ENCODE assay signal across 8 cellular contexts in genomic region chr12:110543252-110543959, GRCh38. TPM values are rescaled to one million over a fixed set of nuclear protein-coding genes. Genes with fewer than 3 reads are reported as not detected.
A peak's percentile ranks its signal among the peaks of the same experiment; 100 is the strongest.
DNase-seq lines count a peak whose midpoint lies in the region; ATAC-seq and TF ChIP-seq lines count a peak whose summit lies in the region.

No MANE protein-coding gene starts in this region.

- no peaks in the 10 kb centered on the region for H3K9me3 ChIP-seq in body of pancreas

- peaks cover 39% of the 10 kb centered on the region for H3K4me1 ChIP-seq in body of pancreas

- CTCF ChIA-PET in activated CD8-positive, alpha-beta T cell treated with anti-CD3 and anti-CD28 coated beads for 36 hours (lab: Charles Lee), result interaction anchor here (1.4 to 5.1 kb wide), 3 partner anchors 9 to 57 kb away, joined by 3 to 41 read pairs (median 5); no protein-coding TSS in a partner anchor
- CTCF ChIA-PET in activated CD8-positive, alpha-beta T cell treated with anti-CD3 and anti-CD28 coated beads, Interleukin-2, amount 10 ng/mL, durations not matched to agents 7 days and 5 days (lab: Charles Lee), result interaction anchor here (0.6 to 3.2 kb wide), 7 partner anchors 8 to 93 kb away, joined by 3 to 34 read pairs (median 3); partner anchors contain the start of gene ARPC3

- no peak for TF ChIP-seq CTCF in activated CD8-positive, alpha-beta T cell treated with anti-CD3 and anti-CD28 coated beads for 36 hours (IDR thresholded peaks at IDR 0.05)
- no peak for TF ChIP-seq CTCF in body of pancreas (IDR thresholded peaks at IDR 0.05)

- 18 to 22% methylated on average over 7 of the region's 7 CpGs for WGBS in body of pancreas, 2 donors

- H3K27ac ChIP-seq in body of pancreas (peak overlapping the region in 3 of 4 donors; percentile 60 to 75 (median 70)), layer of hippocampus (ENCODE audit: low read depth, low read length) (peak overlapping the region; percentile 72)

- H3K4me1 Mint-ChIP-seq in activated CD8-positive, alpha-beta T cell treated with anti-CD3 and anti-CD28 coated beads for 36 hours (ENCODE audit: low read depth), result peaks cover 42% of the 10 kb centered on the region
- peaks cover 34% of the 10 kb centered on the region for H3K4me1 Mint-ChIP-seq in activated CD8-positive, alpha-beta T cell treated with anti-CD3 and anti-CD28 coated beads, Interleukin-2, amount 10 ng/mL, durations not matched to agents 7 days and 5 days (ENCODE audit: low read depth)
- peaks cover 41% of the 10 kb centered on the region for H3K4me1 Mint-ChIP-seq in stimulated activated naive CD8-positive, alpha-beta T cell treated with anti-CD3 and anti-CD28 coated beads, Interleukin-15, amount 100 ng/mL, for 72 hours

- no peaks in the 10 kb centered on the region for H3K27me3 Mint-ChIP-seq in activated CD8-positive, alpha-beta T cell treated with anti-CD3 and anti-CD28 coated beads for 36 hours
- no peaks in the 10 kb centered on the region for H3K27me3 Mint-ChIP-seq in activated CD8-positive, alpha-beta T cell treated with anti-CD3 and anti-CD28 coated beads, Interleukin-2, amount 10 ng/mL, durations not matched to agents 7 days and 5 days (ENCODE audit: low read depth)
- no peaks in the 10 kb centered on the region for H3K27me3 Mint-ChIP-seq in stimulated activated naive CD8-positive, alpha-beta T cell treated with anti-CD3 and anti-CD28 coated beads, Interleukin-15, amount 100 ng/mL, for 72 hours

- intact Hi-C loops in activated CD8-positive, alpha-beta T cell treated with anti-CD3 and anti-CD28 coated beads for 36 hours (cut with micrococcal nuclease), result no loop called here
- intact Hi-C loops in body of pancreas (cut with DNase I), result no loop called here

- peaks cover 45% of the 10 kb centered on the region for H3K36me3 Mint-ChIP-seq in activated CD8-positive, alpha-beta T cell treated with anti-CD3 and anti-CD28 coated beads for 36 hours (ENCODE audit: low read depth)
- H3K36me3 Mint-ChIP-seq in activated CD8-positive, alpha-beta T cell treated with anti-CD3 and anti-CD28 coated beads, Interleukin-2, amount 10 ng/mL, durations not matched to agents 7 days and 5 days (ENCODE audit: low read depth), result peaks cover 49% of the 10 kb centered on the region

- TF ChIP-seq POLR2A in body of pancreas (IDR thresholded peaks at IDR 0.05), result no peak

- peak; percentile 20 for ATAC-seq in activated CD8-positive, alpha-beta T cell treated with anti-CD3 and anti-CD28 coated beads for 36 hours
- no peak for ATAC-seq in activated CD8-positive, alpha-beta T cell treated with anti-CD3 and anti-CD28 coated beads, Interleukin-2, amount 10 ng/mL, durations not matched to agents 7 days and 5 days
- ATAC-seq in body of pancreas (peak; percentile 97), HG03097 (IDR thresholded peaks at IDR 0.05; ENCODE audit: low FRiP score, unreplicated experiment) (no peak), GM19328 (IDR thresholded peaks at IDR 0.05; ENCODE audit: unreplicated experiment) (no peak), HG03196 (IDR thresholded peaks at IDR 0.05; ENCODE audit: unreplicated experiment) (no peak)
- ATAC-seq in stimulated activated naive CD8-positive, alpha-beta T cell treated with anti-CD3 and anti-CD28 coated beads, Interleukin-15, amount 100 ng/mL, for 72 hours, result no peak

- H3K27ac Mint-ChIP-seq in activated CD8-positive, alpha-beta T cell treated with anti-CD3 and anti-CD28 coated beads for 36 hours, result peak overlapping the region; percentile 67
- H3K27ac Mint-ChIP-seq in activated CD8-positive, alpha-beta T cell treated with anti-CD3 and anti-CD28 coated beads, Interleukin-2, amount 10 ng/mL, durations not matched to agents 7 days and 5 days, result no peak overlapping the region
- peak overlapping the region; percentile 84 to 85 for H3K27ac Mint-ChIP-seq in stimulated activated naive CD8-positive, alpha-beta T cell treated with anti-CD3 and anti-CD28 coated beads, Interleukin-15, amount 100 ng/mL, for 72 hours

- no peak overlapping the region for H3K4me3 Mint-ChIP-seq in activated CD8-positive, alpha-beta T cell treated with anti-CD3 and anti-CD28 coated beads for 36 hours
- H3K4me3 Mint-ChIP-seq in activated CD8-positive, alpha-beta T cell treated with anti-CD3 and anti-CD28 coated beads, Interleukin-2, amount 10 ng/mL, durations not matched to agents 7 days and 5 days, result no peak overlapping the region
- H3K4me3 Mint-ChIP-seq in stimulated activated naive CD8-positive, alpha-beta T cell treated with anti-CD3 and anti-CD28 coated beads, Interleukin-15, amount 100 ng/mL, for 72 hours, result no peak overlapping the region

- H3K27me3 ChIP-seq in body of pancreas (no peaks in the 10 kb centered on the region), layer of hippocampus (ENCODE audit: control insufficient read depth, insufficient read depth, low read length) (no peaks in the 10 kb centered on the region)

- H3K9me3 Mint-ChIP-seq in activated CD8-positive, alpha-beta T cell treated with anti-CD3 and anti-CD28 coated beads for 36 hours, result no peaks in the 10 kb centered on the region
- H3K9me3 Mint-ChIP-seq in activated CD8-positive, alpha-beta T cell treated with anti-CD3 and anti-CD28 coated beads, Interleukin-2, amount 10 ng/mL, durations not matched to agents 7 days and 5 days (ENCODE audit: insufficient read depth), result no peaks in the 10 kb centered on the region
- H3K9me3 Mint-ChIP-seq in stimulated activated naive CD8-positive, alpha-beta T cell treated with anti-CD3 and anti-CD28 coated beads, Interleukin-15, amount 100 ng/mL, for 72 hours, result no peaks in the 10 kb centered on the region

- H3K36me3 ChIP-seq in body of pancreas (replicated peaks in 1 of 2; ENCODE audit: insufficient read depth in 1 of 2, low read depth in 2 of 2), result no peaks in the 10 kb centered on the region

- no peak overlapping the region for H3K4me3 ChIP-seq in body of pancreas

- DNase-seq in activated CD8-positive, alpha-beta T cell treated with anti-CD3 and anti-CD28 coated beads for 36 hours, result no peak
- DNase-seq in activated CD8-positive, alpha-beta T cell treated with anti-CD3 and anti-CD28 coated beads, Interleukin-2, amount 10 ng/mL, durations not matched to agents 7 days and 5 days, result no peak
- peak; percentile 91 to 94 (median 94) for DNase-seq in body of pancreas
- no peak for DNase-seq in stimulated activated naive CD8-positive, alpha-beta T cell treated with anti-CD3 and anti-CD28 coated beads, Interleukin-15, amount 100 ng/mL, for 72 hours

- POLR2A ChIA-PET in activated CD8-positive, alpha-beta T cell treated with anti-CD3 and anti-CD28 coated beads for 36 hours (lab: Charles Lee), result interaction anchor here (1.0 to 1.4 kb wide), 5 partner anchors 12 to 74 kb away, joined by 3 to 6 read pairs (median 4); partner anchors contain the start of genes RAD9B and VPS29
- POLR2A ChIA-PET in activated CD8-positive, alpha-beta T cell treated with anti-CD3 and anti-CD28 coated beads, Interleukin-2, amount 10 ng/mL, durations not matched to agents 7 days and 5 days (lab: Charles Lee), result interaction anchor here (0.6 to 2.1 kb wide), 4 partner anchors 32 to 289 kb away, joined by 3 to 5 read pairs (median 3); partner anchors contain the start of genes FAM216A and GPN3

RNA-seq across cellular contexts. Expression of gene PPTC7, which starts 39.7 kb away (rescaled TPM):
- total RNA-seq in activated CD8-positive, alpha-beta T cell treated with anti-CD3 and anti-CD28 coated beads for 36 hours, result 10 to 100 TPM; 43.1 to 44.5 TPM
- 10 to 100 TPM; 24.4 to 26.8 TPM for total RNA-seq in activated CD8-positive, alpha-beta T cell treated with anti-CD3 and anti-CD28 coated beads, Interleukin-2, amount 10 ng/mL, durations not matched to agents 7 days and 5 days
- total RNA-seq in body of pancreas, result 10 to 100 TPM; 10.1 to 10.5 TPM

RNA-seq across cellular contexts. Expression of gene RAD9B, which starts 41.3 kb away (rescaled TPM):
- 1 to 10 TPM; 1.7 to 1.9 TPM for total RNA-seq in activated CD8-positive, alpha-beta T cell treated with anti-CD3 and anti-CD28 coated beads for 36 hours
- total RNA-seq in activated CD8-positive, alpha-beta T cell treated with anti-CD3 and anti-CD28 coated beads, Interleukin-2, amount 10 ng/mL, durations not matched to agents 7 days and 5 days, result 1 to 10 TPM in 1 of 2 experiments, under 1 TPM in 1; 0.68 to 2.3 TPM
- 1 to 10 TPM in 1 of 2 donors, not detected in 1; 2.3 TPM for total RNA-seq in body of pancreas

RNA-seq across cellular contexts. Expression of gene VPS29, which starts 41.5 kb away (rescaled TPM):
- 10 to 100 TPM; 71.7 to 76.4 TPM for total RNA-seq in activated CD8-positive, alpha-beta T cell treated with anti-CD3 and anti-CD28 coated beads for 36 hours
- total RNA-seq in activated CD8-positive, alpha-beta T cell treated with anti-CD3 and anti-CD28 coated beads, Interleukin-2, amount 10 ng/mL, durations not matched to agents 7 days and 5 days, result 100 to 1,000 TPM; 126 to 128 TPM
- 10 to 100 TPM; 39.2 to 62.0 TPM for total RNA-seq in body of pancreas

Comparison
In these comparisons a context has a peak if more than half of its experiments do, and no peak if none do; other contexts are left out.
1. ATAC-seq: peak in activated CD8-positive, alpha-beta T cell treated with anti-CD3 and anti-CD28 coated beads for 36 hours (single experiment) and body of pancreas (single experiment); none in activated CD8-positive, alpha-beta T cell treated with anti-CD3 and anti-CD28 coated beads, Interleukin-2, amount 10 ng/mL, durations not matched to agents 7 days and 5 days (single experiment), stimulated activated naive CD8-positive, alpha-beta T cell treated with anti-CD3 and anti-CD28 coated beads, Interleukin-15, amount 100 ng/mL, for 72 hours (single experiment), HG03097 (single experiment), GM19328 (single experiment) and HG03196 (single experiment).
2. DNase-seq: peak in body of pancreas (4 of 4); none in activated CD8-positive, alpha-beta T cell treated with anti-CD3 and anti-CD28 coated beads for 36 hours (single experiment), activated CD8-positive, alpha-beta T cell treated with anti-CD3 and anti-CD28 coated beads, Interleukin-2, amount 10 ng/mL, durations not matched to agents 7 days and 5 days (single experiment) and stimulated activated naive CD8-positive, alpha-beta T cell treated with anti-CD3 and anti-CD28 coated beads, Interleukin-15, amount 100 ng/mL, for 72 hours (0 of 2).